In the genomic region with DNA sequence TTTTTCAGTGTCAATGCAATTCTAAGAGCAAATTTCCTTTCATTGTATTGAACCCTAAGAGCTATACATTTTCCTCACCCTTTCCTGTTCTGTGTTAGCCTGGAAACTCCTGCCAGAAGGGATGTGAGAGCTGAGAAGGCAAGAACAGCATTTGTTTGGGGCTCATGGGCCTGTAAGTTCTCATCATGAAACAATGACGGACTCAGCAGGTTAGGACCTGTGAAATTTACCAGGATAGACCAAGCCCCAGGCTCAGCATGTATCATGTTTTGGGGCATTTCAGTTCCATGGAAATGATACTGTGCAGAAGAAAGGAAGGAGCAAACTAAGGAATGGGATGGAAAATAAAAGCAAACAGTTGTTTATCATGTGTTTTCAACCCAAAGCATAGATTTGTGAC, we compare ENCODE assay signal across 10 cellular contexts. TPM values are rescaled to one million over a fixed set of nuclear protein-coding genes. Genes with fewer than 3 reads are reported as not detected.
"Had no signal": no experiment of that assay in that cellular context is flagged by ENCODE, and none has a peak within 500 bp of the region (broad histone marks: within the 10 kb centered on the region; RNA-seq: fewer than 3 reads in every experiment).

No MANE protein-coding gene starts in this region.

- H3K4me3 ChIP-seq: GM23338, HAP-1 had no signal

- H3K4me3 Mint-ChIP-seq: GM23338, HFFc6, IgD-negative memory B cell had no signal

- ATAC-seq: GM23338, HCT116, HepG2 had no signal

- H3K36me3 ChIP-seq: HAP-1 had no signal

- H3K9me3 Mint-ChIP-seq: GM23338, HFFc6, IgD-negative memory B cell had no signal

- H3K36me3 Mint-ChIP-seq: IgD-negative memory B cell had no signal

- H3K27ac ChIP-seq: HL-60, KMS-11 had no signal

- FAIRE-seq: HepG2 had no signal

- H3K4me1 ChIP-seq: HAP-1 had no signal

- H3K27ac Mint-ChIP-seq: GM23338, HFFc6, IgD-negative memory B cell had no signal

- DNase-seq: H7, HFFc6, KBM-7 had no signal

RNA-seq across cellular contexts. Expression of gene NTM, which starts 41.6 kb away (rescaled TPM):
- total RNA-seq: HepG2 had no signal
- polyA plus RNA-seq: HepG2, IgD-negative memory B cell had no signal
